ENCODE assay signal across 28 cellular contexts in the genomic region with DNA sequence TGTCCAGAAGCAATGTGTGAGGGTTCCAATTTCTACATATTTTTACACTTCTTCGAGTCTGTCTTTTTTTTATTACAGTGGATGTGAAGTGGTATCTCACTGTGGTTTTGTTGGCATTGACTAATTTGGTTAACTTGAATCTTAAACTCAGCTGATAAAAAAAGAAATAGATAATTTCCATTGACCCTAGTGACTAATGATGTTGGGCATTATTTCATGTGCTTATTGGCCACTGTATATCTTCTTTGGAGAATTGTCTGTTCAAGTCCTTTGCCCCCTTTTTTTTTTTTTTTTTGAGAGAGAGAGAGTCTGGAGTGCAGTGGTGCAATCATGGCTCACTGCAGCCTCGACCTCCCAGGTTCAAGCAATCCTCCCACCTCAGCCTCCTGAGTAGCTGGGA.
"Had no signal": no experiment of that assay in that cellular context is flagged by ENCODE, and none has a peak within 500 bp of the region (broad histone marks: within the 10 kb centered on the region; RNA-seq: fewer than 3 reads in every experiment).

No MANE protein-coding gene starts in this region.

- FAIRE-seq: bronchial epithelial cell, TTC549 had no signal

- ATAC-seq: activated CD8-positive, alpha-beta T cell treated with anti-CD3 and anti-CD28 coated beads for 36 hours; activated naive CD8-positive, alpha-beta T cell treated with anti-CD3 and anti-CD28 coated beads, Interleukin-2, amount 50 U/mL, for 24 hours had no signal

- DNase-seq: activated B cell treated with CpG ODN at 0.5 μM for 24 hours; activated CD4-positive, alpha-beta memory T cell treated with anti-CD3 and anti-CD28 coated beads for 36 hours; activated CD4-positive, alpha-beta T cell treated with anti-CD3 and anti-CD28 coated beads for 4 hours; activated CD4-positive, alpha-beta T cell treated with anti-CD3 and anti-CD28 coated beads, Interleukin-2, amount 10 ng/mL, durations not matched to agents 24 days and 14 days; activated CD4-positive, alpha-beta T cell treated with anti-CD3 and anti-CD28 coated beads, Interleukin-2, amount 50 U/mL, for 1 hour; activated CD4-positive, alpha-beta T cell treated with anti-CD3 and anti-CD28 coated beads, Interleukin-2, amount 50 U/mL, for 4 hours; activated CD4-positive, CD25-positive, alpha-beta regulatory T cell treated with anti-CD3 and anti-CD28 coated beads, Interleukin-2, amount 50 U/mL, for 72 hours; activated CD8-positive, alpha-beta memory T cell treated with anti-CD3 and anti-CD28 coated beads, Interleukin-2, amount 50 U/mL, for 48 hours; activated CD8-positive, alpha-beta T cell treated with anti-CD3 and anti-CD28 coated beads for 36 hours; activated effector memory CD4-positive, alpha-beta T cell treated with Interleukin-2 at 50 U/mL for 16 hours; activated gamma-delta T cell; activated naive CD4-positive, alpha-beta T cell treated with anti-CD3 and anti-CD28 coated beads, Interleukin-2, amount 10 ng/mL, durations not matched to agents 7 days and 5 days; activated naive CD4-positive, alpha-beta T cell treated with Interleukin-2 at 50 U/mL for 16 hours; activated naive CD8-positive, alpha-beta T cell treated with anti-CD3 and anti-CD28 coated beads, Interleukin-2, amount 10 ng/mL, durations not matched to agents 7 days and 5 days; activated naive CD8-positive, alpha-beta T cell treated with anti-CD3 and anti-CD28 coated beads, Interleukin-2, amount 50 U/mL, for 24 hours; activated T-cell treated with anti-CD3 and anti-CD28 coated beads, Interleukin-2, amount 50 U/mL, for 24 hours; activated T-cell treated with anti-CD3 and anti-CD28 coated beads, Interleukin-2, amount 50 U/mL, for 48 hours; amygdala; anterior cingulate cortex; caudate nucleus; cerebellar nuclear complex; T-helper 2 cell; T-helper 9 cell had no signal

- H3K27me3 ChIP-seq: ascending aorta had no signal

- H3K36me3 ChIP-seq: ascending aorta, cardiac muscle cell had no signal

- H3K9me3 ChIP-seq: ascending aorta had no signal

- H3K4me3 ChIP-seq: ascending aorta, cardiac muscle cell had no signal

- H3K4me1 ChIP-seq: ascending aorta had no signal

- H3K27ac ChIP-seq: ascending aorta, cardiac muscle cell, VCaP had no signal
